In the genomic region with DNA sequence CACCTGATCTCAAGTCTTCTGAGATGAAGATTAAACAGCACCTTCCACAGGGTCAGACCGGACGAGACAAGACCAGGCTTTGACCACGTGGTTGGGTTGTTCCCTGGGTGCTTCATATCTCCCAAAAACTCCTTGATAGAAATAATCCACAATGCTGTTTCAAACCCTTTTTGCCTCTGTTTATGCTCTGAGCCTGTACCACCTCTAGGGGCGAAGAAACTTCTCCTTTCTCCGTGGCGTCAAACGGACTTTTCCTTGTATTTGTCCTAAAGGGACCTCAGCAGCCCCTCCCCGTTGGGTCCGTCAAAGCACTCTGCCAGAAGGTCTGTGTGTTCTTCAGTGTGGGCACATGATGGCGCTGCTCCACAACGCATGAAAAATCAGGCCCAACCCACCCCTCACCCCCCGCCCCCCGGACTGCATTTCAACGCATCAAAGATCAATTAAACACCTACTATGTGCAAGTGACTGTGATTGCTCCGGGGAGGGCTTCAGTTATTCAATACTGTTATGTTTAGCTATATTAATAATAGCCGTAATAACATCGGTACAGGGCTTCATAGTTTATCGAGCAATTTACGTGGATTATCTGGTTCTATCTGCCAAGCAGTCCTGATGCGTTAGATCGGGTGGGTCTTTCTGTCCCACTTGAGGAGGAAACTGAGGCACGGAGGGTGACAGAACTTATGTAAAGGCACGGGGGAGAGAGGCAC, we compare ENCODE assay signal across 8 cellular contexts. TPM values are rescaled to one million over a fixed set of nuclear protein-coding genes. Genes with fewer than 3 reads are reported as not detected.
DNase-seq lines count a peak whose midpoint lies in the region; ATAC-seq and TF ChIP-seq lines count a peak whose summit lies in the region.

No MANE protein-coding gene starts in this region.

- intact Hi-C loops in heart right ventricle (cut with DNase I) = loop anchor here in 8 of 10 donors (1.0 to 10.0 kb wide), 7 partner anchors 219 to 439 kb away; a partner anchor contains a TSS

- no peak for TF ChIP-seq POLR2A in suprapubic skin (IDR thresholded peaks at IDR 0.05)

- no peaks in the 10 kb centered on the region for H3K79me2 ChIP-seq in smooth muscle cell (ENCODE audit: low read depth)

- H3K9me3 ChIP-seq in heart right ventricle (no peaks in the 10 kb centered on the region), smooth muscle cell (replicated peaks; ENCODE audit: low read depth) (no peaks in the 10 kb centered on the region), T-helper 17 cell (ENCODE audit: control insufficient read depth, low read length, poor library complexity, severe bottlenecking) (no peaks in the 10 kb centered on the region), suprapubic skin (no peaks in the 10 kb centered on the region)

- H3K9ac ChIP-seq in smooth muscle cell (ENCODE audit: low read depth) = no peak overlapping the region

- H2AFZ ChIP-seq in smooth muscle cell (ENCODE audit: low read depth) = no peak overlapping the region

- H3K27me3 Mint-ChIP-seq in T-helper 17 cell = peaks cover 44% of the 10 kb centered on the region

- no peak overlapping the region for H3K4me3 ChIP-seq in GM12875 (ENCODE audit: low read depth, low read length)
- H3K4me3 ChIP-seq in heart right ventricle = no peak overlapping the region
- no peak overlapping the region for H3K4me3 ChIP-seq in smooth muscle cell
- H3K4me3 ChIP-seq in suprapubic skin = no peak overlapping the region

- no peak overlapping the region for H3K4me2 ChIP-seq in smooth muscle cell

- no peak overlapping the region for H3K27ac ChIP-seq in heart right ventricle
- H3K27ac ChIP-seq in smooth muscle cell (ENCODE audit: low read depth) = no peak overlapping the region
- no peak overlapping the region for H3K27ac ChIP-seq in suprapubic skin

- TF ChIP-seq CTCF in AG09319 (IDR thresholded peaks at IDR 0.05; ENCODE audit: low read depth, low read length) (peak; percentile 52), GM12875 (IDR thresholded peaks at IDR 0.05; ENCODE audit: borderline replicate concordance, insufficient read depth, low read depth, low read length) (peak; percentile 52; the same call in 1 of the 2 replicates), heart right ventricle (IDR thresholded peaks at IDR 0.05) (peak in 8 of 9 donors; percentile 33 to 72 (median 62)), smooth muscle cell (IDR thresholded peaks at IDR 0.05; ENCODE audit: borderline replicate concordance, insufficient read depth, poor library complexity, severe bottlenecking) (peak; percentile 67), suprapubic skin (IDR thresholded peaks at IDR 0.05) (peak in 1 of 2 donors; percentile 52)

- no peaks in the 10 kb centered on the region for H3F3A ChIP-seq in smooth muscle cell (ENCODE audit: low read depth)

- no peak for DNase-seq in AG09319 (ENCODE audit: extremely low read depth, low read depth)
- DNase-seq in NCI-H446 treated with DMSO at 0.1 percent for 48 hours (lab: John Stamatoyannopoulos, UW) = peak; percentile 11
- peak; percentile 52 to 60 for DNase-seq in activated T-cell treated with anti-CD3 and anti-CD28 coated beads, Interleukin-2, amount 50 U/mL, for 48 hours
- DNase-seq in heart right ventricle = peak in 1 of 2 donors; percentile 25
- no peak for DNase-seq in smooth muscle cell (lab: John Stamatoyannopoulos, UW; ENCODE audit: unreplicated experiment)
- no peak for DNase-seq in T-helper 17 cell
- no peak for DNase-seq in suprapubic skin (ENCODE audit: low spot score in 2 of 2)

- H3K4me1 ChIP-seq in heart right ventricle = peaks cover 0 to 5% (median 0%) of the 10 kb centered on the region in 9 donors
- H3K4me1 ChIP-seq in smooth muscle cell (ENCODE audit: low read depth) = no peaks in the 10 kb centered on the region
- peaks cover 4% of the 10 kb centered on the region for H3K4me1 ChIP-seq in suprapubic skin

- 24 to 25% methylated on average over 23 of the region's 23 CpGs for WGBS in heart right ventricle, 2 donors
- 31% methylated on average over 23 of the region's 23 CpGs for WGBS in smooth muscle cell (ENCODE audit: low lambda C conversion rate)
- WGBS in suprapubic skin = 29% methylated on average over 23 of the region's 23 CpGs

- H3K4me1 Mint-ChIP-seq in T-helper 17 cell = peaks cover 9% of the 10 kb centered on the region

- peaks cover 6% of the 10 kb centered on the region for H3K36me3 Mint-ChIP-seq in T-helper 17 cell (ENCODE audit: low read depth)

- no peak overlapping the region for H3K4me3 Mint-ChIP-seq in T-helper 17 cell

- H4K20me1 ChIP-seq in smooth muscle cell (ENCODE audit: low read depth) = no peaks in the 10 kb centered on the region

- no peaks in the 10 kb centered on the region for H3K36me3 ChIP-seq in heart right ventricle
- H3K36me3 ChIP-seq in smooth muscle cell (ENCODE audit: low read depth) = no peaks in the 10 kb centered on the region
- no peaks in the 10 kb centered on the region for H3K36me3 ChIP-seq in suprapubic skin

- no peak for TF ChIP-seq EP300 in suprapubic skin (IDR thresholded peaks at IDR 0.05)

- peak in 7 of 8 donors; percentile 57 to 71 (median 64) for ATAC-seq in heart right ventricle
- ATAC-seq in T-helper 17 cell = no peak

- H3K27me3 ChIP-seq in heart right ventricle = peaks cover 5 to 49% (median 29%) of the 10 kb centered on the region in 7 donors
- H3K27me3 ChIP-seq in smooth muscle cell (ENCODE audit: low read depth) = peaks cover under 1% of the 10 kb centered on the region
- peaks cover 30% of the 10 kb centered on the region for H3K27me3 ChIP-seq in suprapubic skin

- H3K27ac Mint-ChIP-seq in T-helper 17 cell = no peak overlapping the region

RNA-seq across cellular contexts. Expression of a gene that starts 17.3 kb away (rescaled TPM):
- total RNA-seq in heart right ventricle (100 to 1,000 TPM in 1 of 10 donors, 10 to 100 TPM in 9; 61.4 to 113 (median 79.9) TPM), smooth muscle cell (258 and 323 TPM in 2 replicates), T-helper 17 cell (100 to 1,000 TPM; 231 to 239 TPM), suprapubic skin (100 to 1,000 TPM; 247 to 409 (median 332) TPM)
- polyA plus RNA-seq in heart right ventricle (100 to 1,000 TPM in 1 of 2 donors, 10 to 100 TPM in 1; 65.4 to 180 TPM), smooth muscle cell (82.7 and 101 TPM in 2 replicates)

RNA-seq across cellular contexts. Expression of a gene that starts 39.4 kb away (rescaled TPM):
- 10 to 100 TPM in 3 of 10 donors, 1 to 10 TPM in 7; 6.3 to 15.7 (median 8.6) TPM for total RNA-seq in heart right ventricle
- polyA plus RNA-seq in heart right ventricle = 1 to 10 TPM; 2.2 to 2.4 TPM
- 2.8 and 3.1 TPM in 2 replicates for total RNA-seq in smooth muscle cell
- 4.2 and 5.2 TPM in 2 replicates for polyA plus RNA-seq in smooth muscle cell
- total RNA-seq in T-helper 17 cell = 1 to 10 TPM; 1.0 to 1.3 TPM
- 10 to 100 TPM; 11.4 to 20.9 (median 14.0) TPM for total RNA-seq in suprapubic skin

Comparison
In these comparisons a context has a peak if more than half of its experiments do, and no peak if none do; other contexts are left out.
1. DNase-seq: peak in NCI-H446 treated with DMSO at 0.1 percent for 48 hours (single experiment) and activated T-cell treated with anti-CD3 and anti-CD28 coated beads, Interleukin-2, amount 50 U/mL, for 48 hours (2 of 2); none in AG09319 (single experiment), smooth muscle cell (single experiment), T-helper 17 cell (0 of 3) and suprapubic skin (0 of 2).